In the genomic region with DNA sequence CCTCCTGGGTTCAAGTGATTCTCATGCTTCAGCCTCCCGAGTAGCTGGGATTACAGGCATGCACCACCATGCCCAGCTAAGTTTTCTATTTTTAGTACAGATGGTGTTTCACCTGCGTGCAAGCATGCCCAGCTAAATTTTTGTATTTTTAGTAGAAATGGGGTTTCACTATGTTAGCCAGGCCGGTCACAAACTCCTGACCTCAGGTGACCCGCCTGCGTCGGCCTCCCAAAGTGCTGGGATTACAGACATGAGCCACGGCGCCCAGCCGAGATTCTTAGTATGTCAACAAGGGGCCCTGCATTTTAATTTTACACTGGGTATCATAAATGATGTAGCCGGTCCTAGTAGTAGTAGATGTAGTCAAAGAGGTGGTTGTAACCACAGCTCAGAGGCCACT, we compare ENCODE assay signal across 5 cellular contexts.
DNase-seq lines count a peak whose midpoint lies in the region; ATAC-seq and TF ChIP-seq lines count a peak whose summit lies in the region.
"Not testable (repeated sequence)": the region's sequence is repeated elsewhere in the genome, so short reads cannot be mapped to it uniquely, and the experiment has no call there.

No MANE protein-coding gene starts in this region.

- H3K27ac Mint-ChIP-seq in activated B cell treated with CpG ODN at 0.5 μM for 24 hours, result peak overlapping the region; percentile 24
- H3K27ac Mint-ChIP-seq in neural crest cell (ENCODE audit: unreplicated experiment), result not testable (repeated sequence)

- H3K4me3 ChIP-seq in BLaER1 treated with 17β-estradiol and CSF1 and Interleukin-3, amounts not matched to agents 10 nM and 100 nM; MM.1S (ENCODE audit: low read length); OCI-LY7 (ENCODE audit: low read depth, low read length, poor library complexity, severe bottlenecking): not testable (repeated sequence)

- not testable (repeated sequence) for H3F3A ChIP-seq in MM.1S (ENCODE audit: insufficient read depth, low read length)

- H2AFZ ChIP-seq in MM.1S (ENCODE audit: low read length); OCI-LY7 (ENCODE audit: low read length): not testable (repeated sequence)

- peak overlapping the region in 8 of 11 experiments; percentile 10 to 99 (median 94); a peak in 13 of 22 replicates for H3K4me2 ChIP-seq in BLaER1 treated with 17β-estradiol and CSF1 and Interleukin-3, amounts not matched to agents 10 nM and 100 nM
- not testable (repeated sequence) for H3K4me2 ChIP-seq in MM.1S (ENCODE audit: low read depth, low read length)
- peak overlapping the region; percentile 35; the same call in 1 of the 2 replicates for H3K4me2 ChIP-seq in OCI-LY7 (ENCODE audit: low read length)

- H3K9me2 ChIP-seq in MM.1S (replicated peaks; ENCODE audit: insufficient read depth, low read length); OCI-LY7 (ENCODE audit: insufficient read depth, low read length): not testable (repeated sequence)

- H4K20me1 ChIP-seq in BLaER1 treated with 17β-estradiol and CSF1 and Interleukin-3, amounts not matched to agents 10 nM and 100 nM; MM.1S (ENCODE audit: insufficient read depth, low read length); OCI-LY7 (ENCODE audit: insufficient read depth, low read length): not testable (repeated sequence)

- H3K4me3 Mint-ChIP-seq in activated B cell treated with CpG ODN at 0.5 μM for 24 hours, result not testable (repeated sequence)
- peak overlapping the region; percentile 0 for H3K4me3 Mint-ChIP-seq in neural crest cell

- intact Hi-C loops in OCI-LY7 (cut with micrococcal nuclease; ENCODE audit: unreplicated experiment) (loop anchor here (5.0 kb wide), 1 partner anchor 163 kb away; no protein-coding TSS in a partner anchor), activated B cell treated with CpG ODN at 0.5 μM for 24 hours (cut with micrococcal nuclease) (loop anchor here (5.0 to 10.0 kb wide), 2 partner anchors 373 to 1560 kb away; partner anchors contain the start of genes SUDS3 and TAOK3)

- not testable (repeated sequence) for H3K9me3 Mint-ChIP-seq in activated B cell treated with CpG ODN at 0.5 μM for 24 hours, neural crest cell

- H3K27ac ChIP-seq in BLaER1 treated with 17β-estradiol and CSF1 and Interleukin-3, amounts not matched to agents 10 nM and 100 nM; MM.1S (ENCODE audit: low read length): not testable (repeated sequence)
- peak overlapping the region; percentile 78 for H3K27ac ChIP-seq in OCI-LY7 (ENCODE audit: low read depth, low read length, poor library complexity, severe bottlenecking)

- H3K27me3 Mint-ChIP-seq in activated B cell treated with CpG ODN at 0.5 μM for 24 hours; neural crest cell (ENCODE audit: low read depth): not testable (repeated sequence)

- peak; percentile 6 for DNase-seq in MM.1S
- not testable (repeated sequence) for DNase-seq in OCI-LY7 (ENCODE audit: low spot score); activated B cell treated with CpG ODN at 0.5 μM for 24 hours; neural crest cell (ENCODE audit: low read depth, low spot score)

- POLR2A ChIA-PET in OCI-LY7 (lab: Charles Lee) (interaction anchor here (1.3 to 6.9 kb wide), 2 partner anchors 10 to 23 kb away, joined by 3 to 60 read pairs; no protein-coding TSS in a partner anchor), activated B cell treated with CpG ODN at 0.5 μM for 24 hours (lab: Charles Lee) (interaction anchor here (0.6 to 0.7 kb wide), 3 partner anchors 12 to 97 kb away, joined by 3 to 4 read pairs (median 4); no protein-coding TSS in a partner anchor)

- H3K9ac ChIP-seq in BLaER1 treated with 17β-estradiol and CSF1 and Interleukin-3, amounts not matched to agents 10 nM and 100 nM; MM.1S (ENCODE audit: low read length): not testable (repeated sequence)

- not testable (repeated sequence) for H3K79me2 ChIP-seq in MM.1S (ENCODE audit: low read length); OCI-LY7 (ENCODE audit: insufficient read depth, low read depth, low read length)

- CTCF ChIA-PET in OCI-LY7 (lab: Charles Lee; ENCODE audit: unreplicated experiment); activated B cell treated with CpG ODN at 0.5 μM for 24 hours (lab: Charles Lee): not testable (repeated sequence)

- peaks cover 73% of the 10 kb centered on the region for H3K4me1 Mint-ChIP-seq in activated B cell treated with CpG ODN at 0.5 μM for 24 hours
- H3K4me1 Mint-ChIP-seq in neural crest cell, result peaks cover 19% of the 10 kb centered on the region

- H3K9me3 ChIP-seq in BLaER1 treated with 17β-estradiol and CSF1 and Interleukin-3, amounts not matched to agents 10 nM and 100 nM (replicated peaks in 1 of 11); MM.1S (replicated peaks; ENCODE audit: insufficient read depth, low read length); OCI-LY7 (ENCODE audit: low read length): not testable (repeated sequence)

- not testable (repeated sequence) for H3K36me3 ChIP-seq in BLaER1 treated with 17β-estradiol and CSF1 and Interleukin-3, amounts not matched to agents 10 nM and 100 nM; MM.1S (replicated peaks; ENCODE audit: insufficient read depth, low read length)
- H3K36me3 ChIP-seq in OCI-LY7 (ENCODE audit: insufficient read depth, low read length), result peaks cover 16% of the 10 kb centered on the region

- not testable (repeated sequence) for H3K36me3 Mint-ChIP-seq in activated B cell treated with CpG ODN at 0.5 μM for 24 hours (ENCODE audit: low read depth); neural crest cell (ENCODE audit: low read depth)

- BruUV-seq in OCI-LY7 (replicated peaks; lab: Mats Ljungman, UMichigan), result not testable (repeated sequence)

- not testable (repeated sequence) for ATAC-seq in activated B cell treated with CpG ODN at 0.5 μM for 24 hours (ENCODE audit: low read depth)

- H3K4me1 ChIP-seq in BLaER1 treated with 17β-estradiol and CSF1 and Interleukin-3, amounts not matched to agents 10 nM and 100 nM, result peaks cover 16 to 74% (median 54%) of the 10 kb centered on the region in 10 experiments
- H3K4me1 ChIP-seq in MM.1S (ENCODE audit: low read length), result not testable (repeated sequence)
- H3K4me1 ChIP-seq in OCI-LY7 (ENCODE audit: insufficient read depth, low read length, poor library complexity, severe bottlenecking), result peaks cover 93% of the 10 kb centered on the region

- TF ChIP-seq CTCF in MM.1S (IDR thresholded peaks at IDR 0.05; ENCODE audit: low read length); OCI-LY7 (conservative IDR thresholded peaks at IDR 0.05; ENCODE audit: low read length); activated B cell treated with CpG ODN at 0.5 μM for 24 hours (IDR thresholded peaks at IDR 0.05); neural crest cell (conservative IDR thresholded peaks at IDR 0.05): not testable (repeated sequence)

- H3K27me3 ChIP-seq in BLaER1 treated with 17β-estradiol and CSF1 and Interleukin-3, amounts not matched to agents 10 nM and 100 nM; MM.1S (replicated peaks; ENCODE audit: insufficient read depth, low read length): not testable (repeated sequence)
